Comparison of ENCODE assay signal across 15 cellular contexts in genomic region chr16:57786632-57787518, GRCh38. TPM values are rescaled to one million over a fixed set of nuclear protein-coding genes. Genes with fewer than 3 reads are reported as not detected.
A peak's percentile ranks its signal among the peaks of the same experiment; 100 is the strongest.
DNase-seq lines count a peak whose midpoint lies in the region; ATAC-seq, FAIRE-seq and TF ChIP-seq lines count a peak whose summit lies in the region.
"Had no signal": no experiment of that assay in that cellular context is flagged by ENCODE, and none has a peak within 500 bp of the region (broad histone marks: within the 10 kb centered on the region; RNA-seq: fewer than 3 reads in every experiment).

No MANE protein-coding gene starts in this region.

- TF ChIP-seq CTCF in fibroblast of mammary gland (conservative IDR thresholded peaks at IDR 0.05; ENCODE audit: control insufficient read depth, insufficient read depth, low read depth, low read length) (no peak), right lobe of liver (IDR thresholded peaks at IDR 0.05) (no peak)

- H3K9me3 ChIP-seq in right lobe of liver, result no peaks in the 10 kb centered on the region
- H3K9me3 ChIP-seq: SK-N-SH had no signal

- 36% methylated on average over 6 of the region's 26 CpGs for WGBS in right lobe of liver (ENCODE audit: insufficient coverage, low coverage, low lambda C conversion rate, missing lambda C conversion rate)

- H3K4me3 ChIP-seq in fibroblast of mammary gland (ENCODE audit: control insufficient read depth, low read depth, low read length), result no peak overlapping the region
- no peak overlapping the region for H3K4me3 ChIP-seq in right lobe of liver

- peak; percentile 23 for FAIRE-seq in HTR-8/SVneo (lab: Jason Lieb, UNC)
- FAIRE-seq: GM18507 had no signal

- H3K27me3 ChIP-seq in right lobe of liver, result no peaks in the 10 kb centered on the region

- H3K27ac ChIP-seq in right lobe of liver (no peak overlapping the region), temporal lobe (ENCODE audit: low read depth, low read length) (peak overlapping the region; percentile 88)

- H3K36me3 ChIP-seq in right lobe of liver, result peaks cover 0 to 23% (median 10%) of the 10 kb centered on the region in 4 donors

- DNase-seq in HTR-8/SVneo (ENCODE audit: insufficient read length, low spot score) (no peak), fibroblast of mammary gland (ENCODE audit: low read depth) (peak; percentile 48), right lobe of liver (no peak), ACHN (no peak), SIG-M5 treated with dmso at 0.1 percent for 504 hours (lab: John Stamatoyannopoulos, UW; ENCODE audit: unreplicated experiment) (no peak)
- no peak for DNase-seq in activated CD4-positive, CD25-positive, alpha-beta regulatory T cell treated with anti-CD3 and anti-CD28 coated beads, Interleukin-2, amount 50 U/mL, for 72 hours
- DNase-seq in effector CD8-positive, alpha-beta T cell (lab: John Stamatoyannopoulos, UW), result no peak
- DNase-seq: amniotic stem cell; effector memory CD4-positive, alpha-beta T cell; KG1; NCI-H187 treated with DMSO at 0.1 percent for 48 hours; SK-N-SH had no signal

- no peak for TF ChIP-seq POLR2A in right lobe of liver (IDR thresholded peaks at IDR 0.05)

- peak; percentile 3 to 37 (median 24) for ATAC-seq in right lobe of liver
- ATAC-seq: WTC11 had no signal

- peaks cover 0 to 28% (median 10%) of the 10 kb centered on the region in 4 donors for H3K4me1 ChIP-seq in right lobe of liver

- intact Hi-C loops in right lobe of liver (cut with DNase I), result no loop called here

- in situ Hi-C loops in ACHN (cut with HindIII; ENCODE audit: low pct_ligation_motif_present, low pct_unique_long_range_greater_than_20kb, low sequenced_read_pairs), result no loop called here

RNA-seq across cellular contexts. Expression of gene KIFC3, which starts 15.4 kb away (rescaled TPM):
- total RNA-seq in right lobe of liver (10 to 100 TPM; 20.3 to 88.9 (median 46.4) TPM), temporal lobe (36.9 TPM)

RNA-seq across cellular contexts. Expression of gene KATNB1, which starts 51.3 kb away (rescaled TPM):
- total RNA-seq in right lobe of liver, result 10 to 100 TPM in 2 of 6 experiments, 1 to 10 TPM in 4; 5.6 to 17.5 (median 8.5) TPM
- total RNA-seq in temporal lobe, result 34.4 TPM
